1 cellular context compared by ENCODE assay signal in the genomic region with DNA sequence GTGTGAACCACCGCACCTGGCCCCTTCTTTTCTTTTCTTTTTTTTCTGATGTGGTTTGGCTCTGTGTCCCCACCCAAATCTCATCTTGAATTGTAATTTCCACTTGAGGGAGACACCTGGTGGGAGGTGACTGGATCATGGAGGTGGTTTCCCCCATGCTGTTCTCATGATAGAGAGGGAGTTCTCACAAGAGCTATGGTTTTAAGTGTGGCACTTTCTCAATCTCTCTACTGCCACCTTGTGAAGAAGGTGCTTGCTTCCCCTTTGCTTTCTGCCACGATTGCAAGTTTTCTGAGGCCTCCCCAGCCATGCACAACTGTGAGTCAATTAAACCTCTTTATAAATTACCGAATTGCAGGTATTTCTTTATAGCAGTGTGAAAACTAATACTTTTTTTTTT.
TF ChIP-seq lines count a peak whose summit lies in the region.

No MANE protein-coding gene starts in this region.

TF ChIP-seq in H1, 55 proteins besides CTCF, POLR2A, EP300 and RAD21:
- TF ChIP-seq MAFK (IDR thresholded peaks at IDR 0.05; ENCODE audit: low read depth, low read length): peak; percentile 44; the same call in 1 of the 2 replicates
- TF ChIP-seq YY1 (IDR thresholded peaks at IDR 0.05; ENCODE audit: low read depth, low read length): 0 out of 2 replicates have a peak, but pooled peaks have one; percentile 11
- no peak for TF ChIP-seq SP2 (IDR thresholded peaks at IDR 0.05; ENCODE audit: low read length)
- no peak for TF ChIP-seq KDM5A (IDR thresholded peaks at IDR 0.05; ENCODE audit: low read length)
